2 cellular contexts compared by ENCODE assay signal in genomic region chr10:22520645-22521044, GRCh38.
DNase-seq lines count a peak whose midpoint lies in the region; ATAC-seq, FAIRE-seq and TF ChIP-seq lines count a peak whose summit lies in the region.
"Not testable (repeated sequence)": the region's sequence is repeated elsewhere in the genome, so short reads cannot be mapped to it uniquely, and the experiment has no call there.

No MANE protein-coding gene starts in this region.

- H3K4me1 ChIP-seq in HEK293 (ENCODE audit: control insufficient read depth, insufficient read depth, low read length); K562 (replicated peaks in 1 of 2; ENCODE audit: control insufficient read depth in 2 of 2, insufficient read depth in 2 of 2, low read length in 2 of 2): not testable (repeated sequence)

- FAIRE-seq in K562 (lab: Jason Lieb, UNC), result not testable (repeated sequence)

- CTCF ChIA-PET in HEK293 (lab: Yijun Ruan, JAX); K562 (lab: Yijun Ruan, JAX; ENCODE audit: low intra/inter-chr PET ratio): not testable (repeated sequence)

- not testable (repeated sequence) for H3K4me2 ChIP-seq in K562 (ENCODE audit: insufficient read depth, low read length)

- not testable (repeated sequence) for DNase-seq in K562 (ENCODE audit: extremely low read depth in 1 of 4, low spot score in 3 of 4)

- H3K27me3 ChIP-seq in K562 (ENCODE audit: control insufficient read depth in 2 of 2, insufficient read depth in 2 of 2, low read length in 2 of 2), result not testable (repeated sequence)

- H3K27ac ChIP-seq in HEK293 (ENCODE audit: extremely low read depth, low read depth, low read length); K562 (ENCODE audit: extremely low read depth, low read depth, low read length): not testable (repeated sequence)

- TF ChIP-seq CTCF in HEK293 (tag by site-specific recombination; IDR thresholded peaks at IDR 0.05); K562 (IDR thresholded peaks at IDR 0.05 in 2 of 3, conservative IDR thresholded peaks at IDR 0.05 in 1 of 3; ENCODE audit: insufficient read depth in 2 of 3, low read depth in 1 of 3, low read length in 3 of 3): not testable (repeated sequence)

- H3K4me3 ChIP-seq in HEK293 (ENCODE audit: low read depth, low read length); K562: not testable (repeated sequence)

- not testable (repeated sequence) for H4K20me1 ChIP-seq in K562 (replicated peaks; ENCODE audit: control insufficient read depth, insufficient read depth, low read length)

- H3K9me1 ChIP-seq in K562 (ENCODE audit: control insufficient read depth, insufficient read depth, low read length), result not testable (repeated sequence)

- not testable (repeated sequence) for TF ChIP-seq POLR2A in K562 (conservative IDR thresholded peaks at IDR 0.05)

- not testable (repeated sequence) for H3K36me3 ChIP-seq in HEK293 (ENCODE audit: control insufficient read depth in 2 of 2, insufficient read depth in 1 of 2, low read length in 2 of 2); K562 (ENCODE audit: control insufficient read depth, insufficient read depth, low read length)

- not testable (repeated sequence) for TF ChIP-seq RAD21 in K562 (CRISPR knock-in tag; conservative IDR thresholded peaks at IDR 0.05 in 1 of 2, IDR thresholded peaks at IDR 0.05 in 1 of 2)

- POLR2A ChIA-PET in HEK293 (lab: Yijun Ruan, JAX); K562 (lab: Yijun Ruan, JAX): not testable (repeated sequence)

- not testable (repeated sequence) for ATAC-seq in K562

- not testable (repeated sequence) for H3K9ac ChIP-seq in K562 (ENCODE audit: insufficient read depth in 1 of 2, low read depth in 2 of 2, low read length in 2 of 2)

- not testable (repeated sequence) for BruUV-seq in K562 (replicated peaks; lab: Mats Ljungman, UMichigan)

- intact Hi-C loops in K562 (cut with micrococcal nuclease), result not testable (repeated sequence)

- in situ Hi-C loops in K562 (cut with MboI), result not testable (repeated sequence)

- not testable (repeated sequence) for H2AFZ ChIP-seq in K562 (ENCODE audit: low read depth, low read length)

- TF ChIP-seq EP300 in K562 (IDR thresholded peaks at IDR 0.05; ENCODE audit: low read length), result not testable (repeated sequence)

- H3K9me3 ChIP-seq in HEK293 (ENCODE audit: control insufficient read depth, insufficient read depth, low read depth, low read length); K562 (replicated peaks; ENCODE audit: control insufficient read depth, insufficient read depth, low read depth, low read length): not testable (repeated sequence)

- H3K79me2 ChIP-seq in K562 (ENCODE audit: control insufficient read depth, insufficient read depth, low read length), result not testable (repeated sequence)

TF ChIP-seq in HEK293, 187 proteins besides CTCF, POLR2A, EP300 and RAD21:
- peak; percentile 90 for TF ChIP-seq ZNF146 (tag by site-specific recombination; IDR thresholded peaks at IDR 0.05)
- TF ChIP-seq, protein P1, sequence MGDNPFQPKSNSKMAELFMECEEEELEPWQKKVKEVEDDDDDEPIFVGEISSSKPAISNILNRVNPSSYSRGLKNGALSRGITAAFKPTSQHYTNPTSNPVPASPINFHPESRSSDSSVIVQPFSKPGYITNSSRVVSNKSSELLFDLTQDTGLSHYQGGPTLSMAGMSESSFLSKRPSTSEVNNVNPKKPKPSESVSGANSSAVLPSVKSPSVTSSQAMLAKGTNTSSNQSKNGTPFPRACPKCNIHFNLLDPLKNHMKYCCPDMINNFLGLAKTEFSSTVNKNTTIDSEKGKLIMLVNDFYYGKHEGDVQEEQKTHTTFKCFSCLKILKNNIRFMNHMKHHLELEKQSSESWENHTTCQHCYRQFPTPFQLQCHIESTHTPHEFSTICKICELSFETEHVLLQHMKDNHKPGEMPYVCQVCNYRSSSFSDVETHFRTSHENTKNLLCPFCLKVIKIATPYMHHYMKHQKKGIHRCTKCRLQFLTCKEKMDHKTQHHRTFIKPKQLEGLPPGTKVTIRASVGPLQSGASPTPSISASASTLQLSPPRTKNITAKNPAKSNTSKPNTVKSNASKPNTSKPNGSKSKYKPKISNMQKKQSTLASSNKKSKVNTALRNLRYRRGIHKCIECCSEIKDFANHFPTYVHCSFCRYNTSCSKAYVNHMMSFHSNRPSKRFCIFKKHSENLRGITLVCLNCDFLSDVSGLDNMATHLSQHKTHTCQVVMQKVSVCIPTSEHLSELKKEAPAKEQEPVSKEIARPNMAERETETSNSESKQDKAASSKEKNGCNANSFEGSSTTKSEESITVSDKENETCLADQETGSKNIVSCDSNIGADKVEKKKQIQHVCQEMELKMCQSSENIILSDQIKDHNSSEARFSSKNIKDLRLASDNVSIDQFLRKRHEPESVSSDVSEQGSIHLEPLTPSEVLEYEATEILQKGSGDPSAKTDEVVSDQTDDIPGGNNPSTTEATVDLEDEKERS (tag by site-specific recombination; IDR thresholded peaks at IDR 0.05), result 0 out of 2 replicates have a peak, but pooled peaks have one; percentile 56

TF ChIP-seq in K562, 482 proteins besides CTCF, POLR2A, EP300 and RAD21:
- peak; percentile 83 for TF ChIP-seq ZNF146 (CRISPR knock-in tag; IDR thresholded peaks at IDR 0.05; ENCODE audit: unreplicated experiment)
- TF ChIP-seq KDM1A (IDR thresholded peaks at IDR 0.05), result 0 out of 4 replicates have a peak, but pooled peaks of 1 of the 2 experiments have one; percentile 16
TF ChIP-seq in K562: peak in this region for 2; not testable (repeated sequence) for 480.
